ENCODE assay signal across 14 cellular contexts in genomic region chr10:34156781-34157425, GRCh38.
A peak's percentile ranks its signal among the peaks of the same experiment; 100 is the strongest.
DNase-seq lines count a peak whose midpoint lies in the region; ATAC-seq, FAIRE-seq and TF ChIP-seq lines count a peak whose summit lies in the region.
"Had no signal": no experiment of that assay in that cellular context is flagged by ENCODE, and none has a peak within 500 bp of the region (broad histone marks: within the 10 kb centered on the region; RNA-seq: fewer than 3 reads in every experiment).

No MANE protein-coding gene starts in this region.

- no peaks in the 10 kb centered on the region for H3K27me3 ChIP-seq in small intestine (ENCODE audit: control insufficient read depth in 2 of 2, insufficient read depth in 2 of 2, low read length in 2 of 2)
- H3K27me3 ChIP-seq: BLaER1 treated with 17β-estradiol and CSF1 and Interleukin-3, amounts not matched to agents 10 nM and 100 nM; upper lobe of left lung had no signal

- no peaks in the 10 kb centered on the region for H3K9me3 ChIP-seq in small intestine (ENCODE audit: control insufficient read depth, low read depth)
- H3K9me3 ChIP-seq: upper lobe of left lung had no signal

- FAIRE-seq in small intestine (lab: Jason Lieb, UNC), result no peak

- WGBS in small intestine, 3 donors, result 76 to 82% (median 79%) methylated on average over 6 of the region's 6 CpGs

- TF ChIP-seq CTCF in AG09309 (IDR thresholded peaks at IDR 0.05; ENCODE audit: control insufficient read depth, insufficient read depth, low read depth, low read length, missing control alignments), result peak; percentile 32

- DNase-seq in AG09309 (ENCODE audit: low read depth), result no peak
- DNase-seq in epithelial cell of prostate (ENCODE audit: low read depth, low spot score), result peak; percentile 31
- peak; percentile 89 for DNase-seq in myocyte (ENCODE audit: low read depth)
- no peak for DNase-seq in putamen (ENCODE audit: low spot score)
- no peak for DNase-seq in small intestine
- DNase-seq: NCI-H1436 treated with DMSO at 0.1 percent for 48 hours; NK-92 treated with Interleukin-12 subunit alpha and Interleukin-12 subunit beta, amount 100 ng/mL, for 24 hours; T-helper 2 cell had no signal

- no peak for ATAC-seq in HG03521 (IDR thresholded peaks at IDR 0.05; ENCODE audit: unreplicated experiment)
- ATAC-seq in GM19328 (IDR thresholded peaks at IDR 0.05; ENCODE audit: unreplicated experiment), result no peak

- no peaks in the 10 kb centered on the region for H3K4me1 ChIP-seq in small intestine (ENCODE audit: control insufficient read depth in 2 of 2, insufficient read depth in 1 of 2, low read depth in 1 of 2, low read length in 1 of 2)

- H3K36me3 ChIP-seq in small intestine (ENCODE audit: control insufficient read depth in 2 of 2, insufficient read depth in 2 of 2, low read length in 2 of 2), result no peaks in the 10 kb centered on the region
- H3K36me3 ChIP-seq: upper lobe of left lung had no signal

- H3K4me3 ChIP-seq in AG09309 (ENCODE audit: control insufficient read depth, low read depth, low read length) (no peak overlapping the region), small intestine (ENCODE audit: low read depth in 1 of 2, low read length in 2 of 2) (no peak overlapping the region)
- H3K4me3 ChIP-seq: BLaER1 treated with 17β-estradiol and CSF1 and Interleukin-3, amounts not matched to agents 10 nM and 100 nM; smooth muscle cell; upper lobe of left lung had no signal

- H3K27ac ChIP-seq in epithelial cell of prostate, result peak overlapping the region; percentile 59
- no peak overlapping the region for H3K27ac ChIP-seq in small intestine (ENCODE audit: low read depth in 1 of 2, low read length in 1 of 2)
- H3K27ac ChIP-seq: BLaER1 treated with 17β-estradiol and CSF1 and Interleukin-3, amounts not matched to agents 10 nM and 100 nM; upper lobe of left lung had no signal

TF ChIP-seq in PFSK-1, 5 proteins besides CTCF, POLR2A, EP300 and RAD21:
- no peak for TF ChIP-seq SIN3A (IDR thresholded peaks at IDR 0.05; ENCODE audit: borderline replicate concordance, insufficient read depth, low read length)
- TF ChIP-seq POLR2AphosphoS5 (IDR thresholded peaks at IDR 0.05; ENCODE audit: low read depth, low read length), result no peak
- no peak for TF ChIP-seq TAF1 (IDR thresholded peaks at IDR 0.05; ENCODE audit: borderline replicate concordance, insufficient read depth, low read length)
- TF ChIP-seq FOXP2 (optimal IDR thresholded peaks at IDR 0.05; ENCODE audit: borderline replicate concordance, extremely low read depth, extremely low read length, insufficient read depth), result peak; percentile 86
- 0 out of 4 replicates have a peak, but pooled peaks of 1 of the 2 experiments have one; percentile 16 for TF ChIP-seq REST (IDR thresholded peaks at IDR 0.05; ENCODE audit: insufficient read depth in 1 of 2, low read depth in 2 of 2, low read length in 2 of 2)

Comparison
In these comparisons a context has a peak if more than half of its experiments do, and no peak if none do; other contexts are left out.
1. DNase-seq: peak in epithelial cell of prostate (single experiment) and myocyte (single experiment); none in AG09309 (single experiment), putamen (single experiment) and small intestine (single experiment).